ENCODE assay signal across 25 cellular contexts in genomic region chr16:12511308-12511707, GRCh38.
"Had no signal": no experiment of that assay in that cellular context is flagged by ENCODE, and none has a peak within 500 bp of the region (broad histone marks: within the 10 kb centered on the region; RNA-seq: fewer than 3 reads in every experiment).

No MANE protein-coding gene starts in this region.

- ATAC-seq: activated CD8-positive, alpha-beta memory T cell treated with anti-CD3 and anti-CD28 coated beads, Interleukin-2, amount 10 ng/mL, durations not matched to agents 7 days and 5 days; activated naive CD8-positive, alpha-beta T cell treated with anti-CD3 and anti-CD28 coated beads, Interleukin-2, amount 50 U/mL, for 24 hours; gastroesophageal sphincter; mucosa of descending colon; naive thymus-derived CD4-positive, alpha-beta T cell; stimulated activated naive CD8-positive, alpha-beta T cell treated with anti-CD3 and anti-CD28 coated beads, Interleukin-15, Interleukin-2, amounts not matched to agents 100 U/mL and 50 U/mL, for 24 hours; T-cell had no signal

- H3K9me3 Mint-ChIP-seq: activated B cell treated with CpG ODN at 0.5 μM for 24 hours; activated CD4-positive, alpha-beta memory T cell treated with anti-CD3 and anti-CD28 coated beads, Interleukin-2, amount 10 ng/mL, durations not matched to agents 7 days and 5 days; activated naive CD4-positive, alpha-beta T cell treated with anti-CD3 and anti-CD28 coated beads for 36 hours; activated naive CD8-positive, alpha-beta T cell treated with anti-CD3 and anti-CD28 coated beads, Interleukin-2, amount 50 U/mL, for 24 hours; central memory CD8-positive, alpha-beta T cell; naive thymus-derived CD4-positive, alpha-beta T cell; T-cell had no signal

- H3K4me1 Mint-ChIP-seq: activated naive CD8-positive, alpha-beta T cell treated with anti-CD3 and anti-CD28 coated beads, Interleukin-2, amount 50 U/mL, for 24 hours had no signal

- H3K4me3 ChIP-seq: esophagus muscularis mucosa, gastroesophageal sphincter, heart left ventricle, left ventricle myocardium inferior, mucosa of descending colon, suprapubic skin had no signal

- H3K27me3 ChIP-seq: brain microvascular endothelial cell, esophagus muscularis mucosa, gastroesophageal sphincter, heart left ventricle, suprapubic skin had no signal

- H3K36me3 Mint-ChIP-seq: activated CD8-positive, alpha-beta memory T cell treated with anti-CD3 and anti-CD28 coated beads, Interleukin-2, amount 10 ng/mL, durations not matched to agents 7 days and 5 days had no signal

- H3K36me3 ChIP-seq: brain microvascular endothelial cell, gastroesophageal sphincter, heart left ventricle, left ventricle myocardium inferior, suprapubic skin had no signal

- H3K9ac ChIP-seq: SK-N-SH had no signal

- DNase-seq: activated B cell treated with CpG ODN at 0.5 μM for 24 hours; activated CD4-positive, alpha-beta memory T cell treated with anti-CD3 and anti-CD28 coated beads, Interleukin-2, amount 10 ng/mL, durations not matched to agents 7 days and 5 days; activated CD4-positive, alpha-beta T cell treated with anti-CD3 and anti-CD28 coated beads for 48 hours; activated CD8-positive, alpha-beta memory T cell treated with anti-CD3 and anti-CD28 coated beads, Interleukin-2, amount 10 ng/mL, durations not matched to agents 7 days and 5 days; activated naive CD4-positive, alpha-beta T cell treated with anti-CD3 and anti-CD28 coated beads for 36 hours; activated naive CD8-positive, alpha-beta T cell treated with anti-CD3 and anti-CD28 coated beads, Interleukin-2, amount 50 U/mL, for 24 hours; brain microvascular endothelial cell; cortex of kidney; effector CD8-positive, alpha-beta T cell; heart left ventricle; left ventricle myocardium inferior; mesenchymal stem cell; mucosa of descending colon; naive thymus-derived CD4-positive, alpha-beta T cell; retina; SK-N-SH; stimulated activated CD4-positive, alpha-beta T cell treated with anti-CD3 and anti-CD28 coated beads, Interleukin-1b, Interleukin-23, amount 100 ng/mL, for 48 hours; stimulated activated CD8-positive, alpha-beta memory T cell treated with anti-CD3 and anti-CD28 coated beads, Interleukin-4, amount 100 ng/mL, for 48 hours; stimulated activated naive CD8-positive, alpha-beta T cell treated with anti-CD3 and anti-CD28 coated beads, Interleukin-15, Interleukin-2, amounts not matched to agents 100 U/mL and 50 U/mL, for 24 hours; T-cell; trophoblast cell had no signal

- H3K27me3 Mint-ChIP-seq: activated B cell treated with CpG ODN at 0.5 μM for 24 hours; activated CD4-positive, alpha-beta memory T cell treated with anti-CD3 and anti-CD28 coated beads, Interleukin-2, amount 10 ng/mL, durations not matched to agents 7 days and 5 days; activated CD8-positive, alpha-beta memory T cell treated with anti-CD3 and anti-CD28 coated beads, Interleukin-2, amount 10 ng/mL, durations not matched to agents 7 days and 5 days; activated naive CD8-positive, alpha-beta T cell treated with anti-CD3 and anti-CD28 coated beads, Interleukin-2, amount 50 U/mL, for 24 hours; central memory CD8-positive, alpha-beta T cell; naive thymus-derived CD4-positive, alpha-beta T cell; T-cell had no signal

- H3K27ac Mint-ChIP-seq: activated B cell treated with CpG ODN at 0.5 μM for 24 hours; activated CD4-positive, alpha-beta memory T cell treated with anti-CD3 and anti-CD28 coated beads, Interleukin-2, amount 10 ng/mL, durations not matched to agents 7 days and 5 days; activated CD8-positive, alpha-beta memory T cell treated with anti-CD3 and anti-CD28 coated beads, Interleukin-2, amount 10 ng/mL, durations not matched to agents 7 days and 5 days; activated naive CD8-positive, alpha-beta T cell treated with anti-CD3 and anti-CD28 coated beads, Interleukin-2, amount 50 U/mL, for 24 hours; T-cell had no signal

- H3K27ac ChIP-seq: brain microvascular endothelial cell, esophagus muscularis mucosa, gastroesophageal sphincter, heart left ventricle, left ventricle myocardium inferior, suprapubic skin had no signal

- H3K9me3 ChIP-seq: esophagus muscularis mucosa, gastroesophageal sphincter, heart left ventricle, left ventricle myocardium inferior, mucosa of descending colon, SK-N-SH, suprapubic skin had no signal

- H3K4me1 ChIP-seq: esophagus muscularis mucosa, gastroesophageal sphincter, suprapubic skin had no signal

- H3K4me3 Mint-ChIP-seq: activated B cell treated with CpG ODN at 0.5 μM for 24 hours; activated CD4-positive, alpha-beta memory T cell treated with anti-CD3 and anti-CD28 coated beads, Interleukin-2, amount 10 ng/mL, durations not matched to agents 7 days and 5 days; activated CD8-positive, alpha-beta memory T cell treated with anti-CD3 and anti-CD28 coated beads, Interleukin-2, amount 10 ng/mL, durations not matched to agents 7 days and 5 days; activated naive CD4-positive, alpha-beta T cell treated with anti-CD3 and anti-CD28 coated beads for 36 hours; activated naive CD8-positive, alpha-beta T cell treated with anti-CD3 and anti-CD28 coated beads, Interleukin-2, amount 50 U/mL, for 24 hours; central memory CD8-positive, alpha-beta T cell; naive thymus-derived CD4-positive, alpha-beta T cell; T-cell had no signal
